Comparison of ENCODE assay signal across 17 cellular contexts in the genomic region with DNA sequence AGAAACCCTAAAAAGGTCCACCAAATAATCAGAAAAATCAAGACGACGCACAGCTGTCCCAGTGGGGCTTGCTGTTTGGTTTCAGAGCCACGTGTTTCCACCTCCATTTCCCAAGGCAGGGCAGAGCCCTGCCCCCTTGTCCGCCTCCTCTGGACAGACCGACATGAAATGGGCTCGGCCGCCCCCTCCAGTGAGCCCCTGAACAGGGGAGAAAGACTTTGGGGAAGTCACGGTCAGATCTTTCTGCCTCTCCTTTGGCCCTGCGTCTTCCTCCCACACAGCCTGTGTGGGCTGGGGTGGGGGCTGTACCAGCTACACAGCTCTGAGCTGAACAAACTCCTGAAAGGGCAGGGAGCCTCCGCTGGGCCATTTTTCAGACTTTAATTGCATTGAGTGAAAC.
DNase-seq lines count a peak whose midpoint lies in the region; ATAC-seq, FAIRE-seq and TF ChIP-seq lines count a peak whose summit lies in the region.
"Had no signal": no experiment of that assay in that cellular context is flagged by ENCODE, and none has a peak within 500 bp of the region (broad histone marks: within the 10 kb centered on the region; RNA-seq: fewer than 3 reads in every experiment).

No MANE protein-coding gene starts in this region.

- peak; percentile 55 for DNase-seq in SK-N-SH
- no peak for DNase-seq in ascending aorta (ENCODE audit: low spot score in 2 of 2)
- no peak for DNase-seq in psoas muscle
- no peak for DNase-seq in NCI-H510A (lab: John Stamatoyannopoulos, UW)
- DNase-seq in D721Med (ENCODE audit: insufficient read length, low spot score): no peak
- DNase-seq in anterior cingulate cortex (lab: John Stamatoyannopoulos, UW): no peak
- DNase-seq: COR-L47, EL, HCEC 1CT, NCI-H1417 treated with DMSO at 0.1 percent for 48 hours, NCI-H1930, NCI-H69, SHP77 treated with DMSO at 0.1 percent for 48 hours had no signal

- TF ChIP-seq RAD21 in SK-N-SH (IDR thresholded peaks at IDR 0.05; ENCODE audit: low read length): no peak

- FAIRE-seq in D721Med (lab: Jason Lieb, UNC): no peak

- no peaks in the 10 kb centered on the region for H3K9me3 ChIP-seq in SK-N-SH
- no peaks in the 10 kb centered on the region for H3K9me3 ChIP-seq in ascending aorta
- no peaks in the 10 kb centered on the region for H3K9me3 ChIP-seq in psoas muscle

- WGBS in SK-N-SH (ENCODE audit: low lambda C conversion rate): 62% methylated on average over 9 of the region's 10 CpGs
- WGBS in psoas muscle, 3 donors: 20 to 24% (median 22%) methylated on average over 10 of the region's 10 CpGs

- no peaks in the 10 kb centered on the region for H3K9me2 ChIP-seq in SK-N-SH

- H4K20me1 ChIP-seq in SK-N-SH (ENCODE audit: insufficient read depth): no peaks in the 10 kb centered on the region

- CTCF ChIA-PET in SK-N-SH (lab: Yijun Ruan, JAX): interaction anchor here (0.8 to 3.8 kb wide), 18 partner anchors 14 to 260 kb away, joined by 3 to 14 read pairs (median 4); no protein-coding TSS in a partner anchor

- no peak overlapping the region for H2AFZ ChIP-seq in SK-N-SH (ENCODE audit: low read depth)

- POLR2A ChIA-PET in SK-N-SH (lab: Yijun Ruan, JAX): interaction anchor here (1.2 kb wide), 1 partner anchor 230 kb away, joined by 3 read pairs; a partner anchor contains a TSS

- H3K27ac ChIP-seq in SK-N-SH (ENCODE audit: low read depth in 2 of 2, low read length in 1 of 2): peak overlapping the region in 1 of 2 experiments; percentile 91; a peak in 2 of 4 replicates
- H3K27ac ChIP-seq in ascending aorta: peak overlapping the region; percentile 77 to 81
- peak overlapping the region; percentile 86 for H3K27ac ChIP-seq in psoas muscle
- H3K27ac ChIP-seq: 22Rv1 had no signal

- H3K27me3 ChIP-seq in SK-N-SH (ENCODE audit: insufficient read depth): 0 out of 2 replicates have a peak, but pooled peaks cover 14% of the 10 kb centered on the region
- H3K27me3 ChIP-seq in ascending aorta: no peaks in the 10 kb centered on the region
- peaks cover 0 to 1% (median under 1%) of the 10 kb centered on the region in 3 donors for H3K27me3 ChIP-seq in psoas muscle (ENCODE audit: insufficient read depth in 3 of 3, low read length in 2 of 3)

- H3K4me1 ChIP-seq in SK-N-SH (ENCODE audit: control insufficient read depth in 1 of 2, insufficient read depth in 2 of 2, low read depth in 1 of 2, low read length in 1 of 2) (peaks cover 0 to 24% of the 10 kb centered on the region in 2 experiments; a peak in 2 of 4 replicates), ascending aorta (peaks cover 12 to 26% of the 10 kb centered on the region in 2 donors), psoas muscle (peaks cover 33% of the 10 kb centered on the region)

- ATAC-seq in SK-N-SH treated with all-trans-retinoic acid at 6 μM for 48 hours: no peak
- peak in 1 of 4 donors; percentile 1 for ATAC-seq in psoas muscle
- no peak for ATAC-seq in HG02852 (IDR thresholded peaks at IDR 0.05; ENCODE audit: unreplicated experiment)

- no peak overlapping the region for H3K4me2 ChIP-seq in SK-N-SH

- H3K36me3 ChIP-seq in SK-N-SH (replicated peaks in 1 of 2; ENCODE audit: control insufficient read depth in 1 of 2, insufficient read depth in 2 of 2, low read length in 1 of 2): no peaks in the 10 kb centered on the region
- no peaks in the 10 kb centered on the region for H3K36me3 ChIP-seq in ascending aorta
- H3K36me3 ChIP-seq in psoas muscle (ENCODE audit: insufficient read depth in 1 of 2, low read depth in 1 of 2): no peaks in the 10 kb centered on the region

- TF ChIP-seq CTCF in SK-N-SH (IDR thresholded peaks at IDR 0.05) (no peak), ascending aorta (IDR thresholded peaks at IDR 0.05) (no peak), psoas muscle (IDR thresholded peaks at IDR 0.05) (no peak), D721Med (IDR thresholded peaks at IDR 0.05; ENCODE audit: insufficient read depth, missing control alignments) (no peak)

- intact Hi-C loops in ascending aorta (cut with DNase I) (loop anchor here (10.0 kb wide), 1 partner anchor 281 kb away; a partner anchor contains a TSS), psoas muscle (cut with DNase I) (loop anchor here (5.0 kb wide), 3 partner anchors 82 to 223 kb away; no protein-coding TSS in a partner anchor)

- H3K4me3 ChIP-seq in SK-N-SH (ENCODE audit: low read depth in 2 of 2, low read length in 1 of 2): no peak overlapping the region
- peak overlapping the region in 1 of 2 donors; percentile 41 for H3K4me3 ChIP-seq in ascending aorta
- H3K4me3 ChIP-seq in psoas muscle: no peak overlapping the region
- H3K4me3 ChIP-seq: K562 had no signal

- no peaks in the 10 kb centered on the region for H3K79me2 ChIP-seq in SK-N-SH (ENCODE audit: insufficient read depth)

- H3K9ac ChIP-seq in SK-N-SH: no peak overlapping the region

- no peaks in the 10 kb centered on the region for H3F3A ChIP-seq in SK-N-SH (replicated peaks; ENCODE audit: insufficient read depth)

- TF ChIP-seq EP300 in SK-N-SH (IDR thresholded peaks at IDR 0.05; ENCODE audit: borderline replicate concordance in 1 of 2, low read depth in 1 of 2, low read length in 1 of 2): no peak

TF ChIP-seq in SK-N-SH, 30 proteins besides CTCF, POLR2A, EP300 and RAD21:
- TF ChIP-seq GABPA (IDR thresholded peaks at IDR 0.05; ENCODE audit: low read depth) (no peak), RFX5 (IDR thresholded peaks at IDR 0.05; ENCODE audit: low read length) (no peak), FOSL2 (IDR thresholded peaks at IDR 0.05; ENCODE audit: borderline replicate concordance, low read depth) (no peak), RCOR1 (IDR thresholded peaks at IDR 0.05; ENCODE audit: low read length) (no peak), MEF2A (IDR thresholded peaks at IDR 0.05; ENCODE audit: borderline replicate concordance, low read depth) (no peak), POLR2AphosphoS5 (IDR thresholded peaks at IDR 0.05; ENCODE audit: low read depth, low read length) (no peak), EZH2phosphoT487 (IDR thresholded peaks at IDR 0.05; ENCODE audit: borderline replicate concordance, low read depth) (no peak), TAF1 (IDR thresholded peaks at IDR 0.05; ENCODE audit: borderline replicate concordance, low read depth, low read length) (no peak)
- TF ChIP-seq, protein P1, sequence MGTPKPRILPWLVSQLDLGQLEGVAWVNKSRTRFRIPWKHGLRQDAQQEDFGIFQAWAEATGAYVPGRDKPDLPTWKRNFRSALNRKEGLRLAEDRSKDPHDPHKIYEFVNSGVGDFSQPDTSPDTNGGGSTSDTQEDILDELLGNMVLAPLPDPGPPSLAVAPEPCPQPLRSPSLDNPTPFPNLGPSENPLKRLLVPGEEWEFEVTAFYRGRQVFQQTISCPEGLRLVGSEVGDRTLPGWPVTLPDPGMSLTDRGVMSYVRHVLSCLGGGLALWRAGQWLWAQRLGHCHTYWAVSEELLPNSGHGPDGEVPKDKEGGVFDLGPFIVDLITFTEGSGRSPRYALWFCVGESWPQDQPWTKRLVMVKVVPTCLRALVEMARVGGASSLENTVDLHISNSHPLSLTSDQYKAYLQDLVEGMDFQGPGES (IDR thresholded peaks at IDR 0.05; ENCODE audit: low read depth, low read length): no peak

TF ChIP-seq in SK-N-SH treated with all-trans-retinoic acid at 6 μM for 48 hours, 23 proteins besides CTCF, POLR2A, EP300 and RAD21:
- TF ChIP-seq ESRRG (CRISPR knock-in tag; IDR thresholded peaks at IDR 0.05): no peak
- TF ChIP-seq, protein P2, sequence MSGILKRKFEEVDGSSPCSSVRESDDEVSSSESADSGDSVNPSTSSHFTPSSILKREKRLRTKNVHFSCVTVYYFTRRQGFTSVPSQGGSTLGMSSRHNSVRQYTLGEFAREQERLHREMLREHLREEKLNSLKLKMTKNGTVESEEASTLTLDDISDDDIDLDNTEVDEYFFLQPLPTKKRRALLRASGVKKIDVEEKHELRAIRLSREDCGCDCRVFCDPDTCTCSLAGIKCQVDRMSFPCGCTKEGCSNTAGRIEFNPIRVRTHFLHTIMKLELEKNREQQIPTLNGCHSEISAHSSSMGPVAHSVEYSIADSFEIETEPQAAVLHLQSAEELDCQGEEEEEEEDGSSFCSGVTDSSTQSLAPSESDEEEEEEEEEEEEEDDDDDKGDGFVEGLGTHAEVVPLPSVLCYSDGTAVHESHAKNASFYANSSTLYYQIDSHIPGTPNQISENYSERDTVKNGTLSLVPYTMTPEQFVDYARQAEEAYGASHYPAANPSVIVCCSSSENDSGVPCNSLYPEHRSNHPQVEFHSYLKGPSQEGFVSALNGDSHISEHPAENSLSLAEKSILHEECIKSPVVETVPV (CRISPR knock-in tag; IDR thresholded peaks at IDR 0.05): no peak
- TF ChIP-seq, protein P3, sequence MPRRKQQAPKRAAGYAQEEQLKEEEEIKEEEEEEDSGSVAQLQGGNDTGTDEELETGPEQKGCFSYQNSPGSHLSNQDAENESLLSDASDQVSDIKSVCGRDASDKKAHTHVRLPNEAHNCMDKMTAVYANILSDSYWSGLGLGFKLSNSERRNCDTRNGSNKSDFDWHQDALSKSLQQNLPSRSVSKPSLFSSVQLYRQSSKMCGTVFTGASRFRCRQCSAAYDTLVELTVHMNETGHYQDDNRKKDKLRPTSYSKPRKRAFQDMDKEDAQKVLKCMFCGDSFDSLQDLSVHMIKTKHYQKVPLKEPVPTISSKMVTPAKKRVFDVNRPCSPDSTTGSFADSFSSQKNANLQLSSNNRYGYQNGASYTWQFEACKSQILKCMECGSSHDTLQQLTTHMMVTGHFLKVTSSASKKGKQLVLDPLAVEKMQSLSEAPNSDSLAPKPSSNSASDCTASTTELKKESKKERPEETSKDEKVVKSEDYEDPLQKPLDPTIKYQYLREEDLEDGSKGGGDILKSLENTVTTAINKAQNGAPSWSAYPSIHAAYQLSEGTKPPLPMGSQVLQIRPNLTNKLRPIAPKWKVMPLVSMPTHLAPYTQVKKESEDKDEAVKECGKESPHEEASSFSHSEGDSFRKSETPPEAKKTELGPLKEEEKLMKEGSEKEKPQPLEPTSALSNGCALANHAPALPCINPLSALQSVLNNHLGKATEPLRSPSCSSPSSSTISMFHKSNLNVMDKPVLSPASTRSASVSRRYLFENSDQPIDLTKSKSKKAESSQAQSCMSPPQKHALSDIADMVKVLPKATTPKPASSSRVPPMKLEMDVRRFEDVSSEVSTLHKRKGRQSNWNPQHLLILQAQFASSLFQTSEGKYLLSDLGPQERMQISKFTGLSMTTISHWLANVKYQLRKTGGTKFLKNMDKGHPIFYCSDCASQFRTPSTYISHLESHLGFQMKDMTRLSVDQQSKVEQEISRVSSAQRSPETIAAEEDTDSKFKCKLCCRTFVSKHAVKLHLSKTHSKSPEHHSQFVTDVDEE (CRISPR knock-in tag; IDR thresholded peaks at IDR 0.05): no peak
TF ChIP-seq in SK-N-SH treated with all-trans-retinoic acid at 6 μM for 48 hours: peak in this region for 0.
